ENCODE assay signal across 1 cellular context in genomic region chrX:440636-441035, GRCh38.
TF ChIP-seq lines count a peak whose summit lies in the region.

No MANE protein-coding gene starts in this region.

TF ChIP-seq in H1, 55 proteins besides CTCF, POLR2A, EP300 and RAD21:
- TF ChIP-seq SP4 (IDR thresholded peaks at IDR 0.05; ENCODE audit: low read length), result no peak
- TF ChIP-seq JUN (IDR thresholded peaks at IDR 0.05; ENCODE audit: low read depth, low read length), result no peak
- TF ChIP-seq CREB1 (IDR thresholded peaks at IDR 0.05), result no peak
- TF ChIP-seq ASH2L (IDR thresholded peaks at IDR 0.05; ENCODE audit: low read length), result no peak
- no peak for TF ChIP-seq KDM1A (IDR thresholded peaks at IDR 0.05; ENCODE audit: borderline replicate concordance, low read length)
- no peak for TF ChIP-seq POU5F1 (IDR thresholded peaks at IDR 0.05; ENCODE audit: low read depth, low read length)
- no peak for TF ChIP-seq RBBP5 (IDR thresholded peaks at IDR 0.05; ENCODE audit: borderline replicate concordance, low read depth, low read length)
- TF ChIP-seq CHD1 (IDR thresholded peaks at IDR 0.05; ENCODE audit: low read depth, low read length), result no peak
- no peak for TF ChIP-seq E2F6 (IDR thresholded peaks at IDR 0.05)
- TF ChIP-seq EGR1 (IDR thresholded peaks at IDR 0.05; ENCODE audit: borderline replicate concordance, low read depth, low read length), result no peak
